In the genomic region with DNA sequence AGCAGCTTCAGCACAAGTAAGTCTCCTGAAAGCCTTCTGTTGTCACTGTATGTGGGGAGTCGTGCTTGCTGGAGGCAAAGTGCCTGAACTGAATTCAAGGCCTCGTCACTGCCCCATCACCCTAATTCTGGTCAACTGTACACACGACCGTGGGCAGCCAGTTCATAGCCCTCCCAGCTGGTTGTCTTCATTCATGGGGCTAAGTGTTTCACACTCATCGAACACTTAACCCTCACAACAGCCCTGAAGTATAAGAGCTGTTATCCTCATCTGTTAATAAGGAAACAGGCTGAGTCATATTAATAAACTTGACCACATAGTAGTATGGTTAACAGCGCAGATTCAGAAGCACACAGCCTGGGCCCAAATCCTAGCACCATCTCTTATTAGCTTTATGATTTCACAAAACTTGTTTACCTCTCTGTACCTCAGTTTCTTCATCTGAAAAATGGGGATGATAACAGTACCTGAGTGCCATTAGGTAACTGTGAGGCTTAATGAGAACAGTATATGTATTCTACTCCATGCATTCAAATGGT, we compare ENCODE assay signal across 10 cellular contexts.
A peak's percentile ranks its signal among the peaks of the same experiment; 100 is the strongest.
DNase-seq lines count a peak whose midpoint lies in the region; ATAC-seq and TF ChIP-seq lines count a peak whose summit lies in the region.
"Had no signal": no experiment of that assay in that cellular context is flagged by ENCODE, and none has a peak within 500 bp of the region (broad histone marks: within the 10 kb centered on the region; RNA-seq: fewer than 3 reads in every experiment).

No MANE protein-coding gene starts in this region.

- no CpG with 5 or more reads among the region's 6 CpGs for WGBS in neuronal stem cell (ENCODE audit: extremely low coverage in 2 of 2, insufficient read length in 2 of 2, insufficient replicate concordance in 1 of 2), 2 donors

- CTCF ChIA-PET in PC-3 (lab: Charles Lee) = interaction anchor here (1.0 kb wide), 2 partner anchors 122 to 129 kb away, joined by 3 to 11 read pairs; no protein-coding TSS in a partner anchor

- H3K14ac ChIP-seq in neuronal stem cell (ENCODE audit: low read length) = no peak overlapping the region

- H3K27ac ChIP-seq in PC-3 (ENCODE audit: low read length) (peak overlapping the region; percentile 85), epithelial cell of prostate (peak overlapping the region; percentile 78), neuronal stem cell (replicated peaks; ENCODE audit: low read length) (no peak overlapping the region), substantia nigra (ENCODE audit: low read depth, low read length, poor library complexity, severe bottlenecking) (no peak overlapping the region)

- H3F3A ChIP-seq in PC-3 (ENCODE audit: low read length, unreplicated experiment) = no peaks in the 10 kb centered on the region

- H2AFZ ChIP-seq in PC-3 (ENCODE audit: low read length) (peak overlapping the region; percentile 66; the same call in 1 of the 2 replicates), neuronal stem cell (ENCODE audit: low read length) (no peak overlapping the region)

- no peaks in the 10 kb centered on the region for H3K9me2 ChIP-seq in PC-3 (replicated peaks; ENCODE audit: low read length)

- no peak overlapping the region for H4K8ac ChIP-seq in neuronal stem cell (ENCODE audit: low read depth, low read length)

- BruUV-seq in PC-3 (replicated peaks; lab: Mats Ljungman, UMichigan) = no TSS peak

- H3K9ac ChIP-seq in PC-3 (ENCODE audit: low read length) = peak overlapping the region; percentile 62
- H3K9ac ChIP-seq in neuronal stem cell (ENCODE audit: low read depth, low read length, poor library complexity) = no peak overlapping the region

- H2BK15ac ChIP-seq in neuronal stem cell (ENCODE audit: low read length) = no peak overlapping the region

- POLR2A ChIA-PET in PC-3 (lab: Charles Lee; ENCODE audit: unreplicated experiment) = no interaction called here

- no peak overlapping the region for H2BK12ac ChIP-seq in neuronal stem cell (ENCODE audit: low read length)

- H2BK120ac ChIP-seq in neuronal stem cell (ENCODE audit: low read depth, low read length) = no peak overlapping the region

- H3K36me3 ChIP-seq in PC-3 (ENCODE audit: low read depth, low read length) (no peaks in the 10 kb centered on the region), neuronal stem cell (replicated peaks in 1 of 2; ENCODE audit: control insufficient read depth in 2 of 2, insufficient read depth in 2 of 2, low read length in 2 of 2) (peaks cover 0 to 4% of the 10 kb centered on the region in 2 donors)

- no peak overlapping the region for H3K18ac ChIP-seq in neuronal stem cell (ENCODE audit: low read length)

- H3K4me3 ChIP-seq in PC-3 (ENCODE audit: low read length) (no peak overlapping the region), neuronal stem cell (ENCODE audit: low read length in 2 of 2) (no peak overlapping the region)

- H3K27me3 ChIP-seq in PC-3 (ENCODE audit: low read length) (no peaks in the 10 kb centered on the region), neuronal stem cell (ENCODE audit: control insufficient read depth in 3 of 3, insufficient read depth in 3 of 3, low read depth in 1 of 3, low read length in 3 of 3) (no peaks in the 10 kb centered on the region)

- no peaks in the 10 kb centered on the region for H4K20me1 ChIP-seq in PC-3 (ENCODE audit: low read length)

- H4K91ac ChIP-seq in neuronal stem cell (ENCODE audit: low read depth, low read length, poor library complexity) = no peak overlapping the region

- ATAC-seq in PC-3 = peak; percentile 59
- ATAC-seq: naive thymus-derived CD4-positive, alpha-beta T cell had no signal

- H3K4me1 ChIP-seq in PC-3 (ENCODE audit: insufficient read depth, low read length) (peaks cover 17% of the 10 kb centered on the region), neuronal stem cell (ENCODE audit: control insufficient read depth in 2 of 2, insufficient read depth in 1 of 2, low read depth in 1 of 2, low read length in 2 of 2) (no peaks in the 10 kb centered on the region)

- TF ChIP-seq CTCF in PC-3 (conservative IDR thresholded peaks at IDR 0.05; ENCODE audit: low read depth, low read length) = no peak

- peak overlapping the region; percentile 6 for H2BK5ac ChIP-seq in neuronal stem cell (ENCODE audit: low read length)

- intact Hi-C loops in PC-3 (cut with micrococcal nuclease) = no loop called here

- no peak overlapping the region for H3K4ac ChIP-seq in neuronal stem cell (ENCODE audit: low read length)

- peak overlapping the region; percentile 68 for H3K4me2 ChIP-seq in PC-3 (ENCODE audit: low read length)
- no peak overlapping the region for H3K4me2 ChIP-seq in neuronal stem cell (ENCODE audit: insufficient read depth, low read length, poor library complexity, severe bottlenecking)

- no peak overlapping the region for H3K23ac ChIP-seq in neuronal stem cell (ENCODE audit: low read depth, low read length, poor library complexity)

- H3K79me2 ChIP-seq in PC-3 (ENCODE audit: low read length) = no peaks in the 10 kb centered on the region

- H2AK5ac ChIP-seq in neuronal stem cell (ENCODE audit: low read depth, low read length) = no peak overlapping the region

- DNase-seq in A172 (ENCODE audit: low spot score) = peak; percentile 35
- peak; percentile 32 for DNase-seq in PC-3
- no peak for DNase-seq in epithelial cell of prostate (ENCODE audit: low read depth, low spot score)
- no peak for DNase-seq in neuronal stem cell (ENCODE audit: low spot score)
- DNase-seq in foreskin melanocyte = no peak
- no peak for DNase-seq in substantia nigra (lab: John Stamatoyannopoulos, UW)
- no peak for DNase-seq in AG20443 (ENCODE audit: low spot score)
- DNase-seq in NCI-H2081 treated with DMSO at 0.1 percent for 48 hours (lab: John Stamatoyannopoulos, UW) = no peak
- DNase-seq: naive thymus-derived CD4-positive, alpha-beta T cell; T-helper 9 cell had no signal

- no peaks in the 10 kb centered on the region for H3K79me1 ChIP-seq in neuronal stem cell (ENCODE audit: low read depth, low read length)

- H3K9me3 ChIP-seq in PC-3 (ENCODE audit: low read length) = no peaks in the 10 kb centered on the region
- H3K9me3 ChIP-seq in neuronal stem cell (replicated peaks in 1 of 2; ENCODE audit: control insufficient read depth in 2 of 2, insufficient read depth in 1 of 2, low read depth in 1 of 2, low read length in 2 of 2) = no peaks in the 10 kb centered on the region

Comparison
In these comparisons a context has a peak if more than half of its experiments do, and no peak if none do; other contexts are left out.
1. DNase-seq: peak in A172 (single experiment) and PC-3 (single experiment); none in epithelial cell of prostate (single experiment), neuronal stem cell (single experiment), foreskin melanocyte (single experiment), substantia nigra (0 of 49), AG20443 (single experiment) and NCI-H2081 treated with DMSO at 0.1 percent for 48 hours (single experiment).
2. H3K27ac ChIP-seq: peak in PC-3 (single experiment) and epithelial cell of prostate (single experiment); none in neuronal stem cell (single experiment) and substantia nigra (single experiment).